Comparison of ENCODE assay signal across 8 cellular contexts in the genomic region with DNA sequence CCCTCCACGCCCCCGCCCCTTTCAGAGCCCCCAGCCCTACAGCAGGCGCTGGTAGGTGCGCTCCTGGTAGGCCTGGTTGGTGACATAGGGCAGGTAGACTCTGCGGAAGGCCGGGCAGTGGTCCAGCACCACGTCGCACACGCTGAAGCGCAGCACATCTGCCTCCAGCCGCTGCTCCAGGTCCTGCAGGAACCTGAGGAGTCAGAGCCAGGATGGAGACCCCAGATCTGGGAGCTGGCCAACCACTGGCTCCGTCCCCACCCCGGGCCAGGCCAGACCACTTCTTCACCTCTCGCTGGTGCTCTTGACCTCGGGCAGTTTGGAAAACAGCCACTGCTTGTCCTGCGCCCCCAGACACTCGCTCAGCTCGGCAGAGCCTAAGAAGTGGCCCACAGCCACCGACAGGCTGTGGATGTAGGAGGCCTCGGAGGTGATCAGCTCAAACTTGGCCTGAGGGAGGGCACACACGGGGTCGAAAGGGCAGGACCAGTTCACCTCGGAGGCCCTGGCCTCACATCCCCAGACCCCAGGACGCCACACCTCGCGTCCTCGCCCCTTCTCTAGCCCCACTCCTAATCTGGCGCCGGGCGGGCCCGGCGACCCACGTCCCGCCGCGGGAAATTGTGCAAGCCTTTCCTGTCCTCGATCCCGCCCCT. TPM values are rescaled to one million over a fixed set of nuclear protein-coding genes. Genes with fewer than 3 reads are reported as not detected.
DNase-seq lines count a peak whose midpoint lies in the region; ATAC-seq and TF ChIP-seq lines count a peak whose summit lies in the region.

No MANE protein-coding gene starts in this region.

- TF ChIP-seq CTCF in PC-9 (conservative IDR thresholded peaks at IDR 0.05) (no peak), fibroblast of lung (conservative IDR thresholded peaks at IDR 0.05 in 1 of 2, IDR thresholded peaks at IDR 0.05 in 1 of 2; ENCODE audit: low read depth in 1 of 2, low read length in 2 of 2) (no peak), prostate gland (IDR thresholded peaks at IDR 0.05) (no peak), GM13977 (IDR thresholded peaks at IDR 0.05; ENCODE audit: extremely low read depth, insufficient read depth, missing control alignments) (no peak), WERI-Rb-1 (IDR thresholded peaks at IDR 0.05; ENCODE audit: low read depth, low read length) (no peak)

- H3K4me1 ChIP-seq in PC-9 (replicated peaks; ENCODE audit: insufficient read depth) (peaks cover 16% of the 10 kb centered on the region), fibroblast of lung (ENCODE audit: control insufficient read depth, extremely low read depth, insufficient read depth, low read length) (peaks cover 6% of the 10 kb centered on the region), prostate gland (replicated peaks) (no peaks in the 10 kb centered on the region)

- ATAC-seq in GM21423 (IDR thresholded peaks at IDR 0.05; ENCODE audit: unreplicated experiment): peak; percentile 3

- DNase-seq in PC-9: no peak
- no peak for DNase-seq in fibroblast of lung (ENCODE audit: low read depth in 2 of 2)
- DNase-seq in prostate gland (ENCODE audit: low spot score): no peak
- DNase-seq in GM13977 (ENCODE audit: low spot score): no peak
- no peak for DNase-seq in stimulated activated naive CD4-positive, alpha-beta T cell (lab: John Stamatoyannopoulos, UW)
- DNase-seq in WERI-Rb-1: no peak
- no peak for DNase-seq in 8988T

- peaks cover 5% of the 10 kb centered on the region; the same call in 1 of the 2 replicates for H3F3A ChIP-seq in PC-9 (ENCODE audit: insufficient read depth, low read depth)

- WGBS in prostate gland: 39% methylated on average over 38 of the region's 38 CpGs

- H3K9me3 ChIP-seq in PC-9 (ENCODE audit: insufficient read depth, low read depth) (no peaks in the 10 kb centered on the region), fibroblast of lung (ENCODE audit: control insufficient read depth, insufficient read depth, low read depth, low read length) (no peaks in the 10 kb centered on the region), prostate gland (no peaks in the 10 kb centered on the region), WERI-Rb-1 (ENCODE audit: severe bottlenecking) (no peaks in the 10 kb centered on the region)

- TF ChIP-seq POLR2A in prostate gland (IDR thresholded peaks at IDR 0.05): no peak

- peak overlapping the region; percentile 64 for H3K4me3 ChIP-seq in PC-9
- peak overlapping the region; percentile 45 to 61 (median 52) for H3K4me3 ChIP-seq in fibroblast of lung (replicated peaks in 1 of 4; ENCODE audit: control extremely low read depth in 1 of 4, insufficient read depth in 1 of 4, low read depth in 3 of 4, low read length in 4 of 4)
- peak overlapping the region; percentile 35 to 47 for H3K4me3 ChIP-seq in prostate gland
- no peak overlapping the region for H3K4me3 ChIP-seq in WERI-Rb-1 (ENCODE audit: low read depth, low read length)

- H4K20me1 ChIP-seq in PC-9 (ENCODE audit: insufficient read depth) (no peaks in the 10 kb centered on the region), fibroblast of lung (ENCODE audit: control insufficient read depth, extremely low read depth, insufficient read depth, low read length) (no peaks in the 10 kb centered on the region)

- peak overlapping the region; percentile 72 for H3K9ac ChIP-seq in fibroblast of lung (ENCODE audit: insufficient read depth, low read length)

- no TSS peak for BruUV-seq in PC-9 (replicated peaks; lab: Mats Ljungman, UMichigan)

- 0 out of 2 replicates have a peak overlapping the region, but pooled peaks have one; percentile 67 for H2AFZ ChIP-seq in PC-9
- H2AFZ ChIP-seq in fibroblast of lung (ENCODE audit: low read length): peak overlapping the region; percentile 94

- no peak overlapping the region for H3K27ac ChIP-seq in PC-9
- peak overlapping the region; percentile 76 for H3K27ac ChIP-seq in fibroblast of lung (ENCODE audit: insufficient read depth, low read length)
- H3K27ac ChIP-seq in prostate gland: peak overlapping the region; percentile 64 to 87
- no peak overlapping the region for H3K27ac ChIP-seq in WERI-Rb-1

- H3K79me2 ChIP-seq in PC-9 (ENCODE audit: low read depth): peaks cover 3% of the 10 kb centered on the region; the same call in 1 of the 2 replicates
- no peaks in the 10 kb centered on the region for H3K79me2 ChIP-seq in fibroblast of lung (ENCODE audit: control insufficient read depth, insufficient read depth, low read length)

- intact Hi-C loops in PC-9 (cut with micrococcal nuclease; ENCODE audit: unreplicated experiment) (loop anchor here (2.0 kb wide), 2 partner anchors 17 to 31 kb away; partner anchors contain the start of gene CPLANE2), prostate gland (cut with DNase I) (loop anchor here (5.0 kb wide), 2 partner anchors 36 to 146 kb away; partner anchors contain the start of gene FBXO42)

- in situ Hi-C loops in GM13977 (cut with MboI; ENCODE audit: low pct_unique_long_range_greater_than_20kb, low sequenced_read_pairs, unreplicated experiment): no loop called here

- H3K27me3 ChIP-seq in PC-9 (ENCODE audit: insufficient read depth, low read depth) (no peaks in the 10 kb centered on the region), fibroblast of lung (ENCODE audit: control insufficient read depth, insufficient read depth, low read length) (no peaks in the 10 kb centered on the region), prostate gland (replicated peaks; ENCODE audit: insufficient read depth) (no peaks in the 10 kb centered on the region), WERI-Rb-1 (ENCODE audit: insufficient read depth, low read depth, severe bottlenecking) (no peaks in the 10 kb centered on the region)

- CTCF ChIA-PET in PC-9 (lab: Charles Lee): no interaction called here

- POLR2A ChIA-PET in PC-9 (lab: Charles Lee; ENCODE audit: unreplicated experiment): interaction anchor here (0.6 kb wide), 2 partner anchors 10 to 585 kb away, joined by 3 to 11 read pairs; no protein-coding TSS in a partner anchor

- H3K36me3 ChIP-seq in PC-9 (ENCODE audit: low read depth): no peaks in the 10 kb centered on the region
- H3K36me3 ChIP-seq in fibroblast of lung (ENCODE audit: control insufficient read depth, insufficient read depth, low read length): no peaks in the 10 kb centered on the region
- H3K36me3 ChIP-seq in prostate gland: no peaks in the 10 kb centered on the region
- no peaks in the 10 kb centered on the region for H3K36me3 ChIP-seq in WERI-Rb-1

- H3K4me2 ChIP-seq in PC-9 (peak overlapping the region; percentile 83), fibroblast of lung (ENCODE audit: extremely low read depth, insufficient read depth, low read length) (peak overlapping the region; percentile 81)

- no peaks in the 10 kb centered on the region for H3K9me2 ChIP-seq in PC-9 (ENCODE audit: insufficient read depth)

RNA-seq across cellular contexts. Expression of gene ARHGEF19, which starts 6.4 kb away (rescaled TPM):
- total RNA-seq in PC-9 (2021) (38.5 and 44.3 TPM in 2 replicates), fibroblast of lung (3.3 and 3.6 TPM in 2 replicates), prostate gland (10 to 100 TPM; 13.1 to 18.8 TPM)
- polyA plus RNA-seq in fibroblast of lung: 2.5 and 3.3 TPM in 2 replicates
- 4.9 and 5.1 TPM in 2 replicates for polyA plus RNA-seq in fibroblast of lung (2012)
- polyA minus RNA-seq in fibroblast of lung (ENCODE audit: low replicate concordance): 6.9 and 7.3 TPM in 2 replicates

RNA-seq across cellular contexts. Expression of gene CPLANE2, which starts 31.0 kb away (rescaled TPM):
- 4.5 and 6.1 TPM in 2 replicates for total RNA-seq in PC-9 (2021)
- total RNA-seq in fibroblast of lung: 12.1 and 19.2 TPM in 2 replicates
- polyA plus RNA-seq in fibroblast of lung: 2.4 and 4.0 TPM in 2 replicates
- polyA plus RNA-seq in fibroblast of lung (2012): 5.6 and 5.8 TPM in 2 replicates
- polyA minus RNA-seq in fibroblast of lung (ENCODE audit: low replicate concordance): 3.4 and 7.7 TPM in 2 replicates
- 10 to 100 TPM in 1 of 2 donors, 1 to 10 TPM in 1; 5.5 to 12.9 TPM for total RNA-seq in prostate gland

RNA-seq across cellular contexts. Expression of gene EPHA2, which starts 50.1 kb away (rescaled TPM):
- total RNA-seq in PC-9 (2021) (48.3 and 65.8 TPM in 2 replicates), fibroblast of lung (21.1 and 24.6 TPM in 2 replicates), prostate gland (10 to 100 TPM; 14.8 to 17.7 TPM)
- polyA plus RNA-seq in fibroblast of lung: 9.8 and 22.6 TPM in 2 replicates
- polyA plus RNA-seq in fibroblast of lung (2012): 11.0 and 26.4 TPM in 2 replicates
- polyA minus RNA-seq in fibroblast of lung (ENCODE audit: low replicate concordance): 46.5 and 99.3 TPM in 2 replicates

Comparison
In these comparisons a context has a peak if more than half of its experiments do, and no peak if none do; other contexts are left out.
1. H3K27ac ChIP-seq: peak in fibroblast of lung (single experiment) and prostate gland (2 of 2); none in PC-9 (single experiment) and WERI-Rb-1 (single experiment).